Comparison of ENCODE assay signal across 23 cellular contexts in the genomic region with DNA sequence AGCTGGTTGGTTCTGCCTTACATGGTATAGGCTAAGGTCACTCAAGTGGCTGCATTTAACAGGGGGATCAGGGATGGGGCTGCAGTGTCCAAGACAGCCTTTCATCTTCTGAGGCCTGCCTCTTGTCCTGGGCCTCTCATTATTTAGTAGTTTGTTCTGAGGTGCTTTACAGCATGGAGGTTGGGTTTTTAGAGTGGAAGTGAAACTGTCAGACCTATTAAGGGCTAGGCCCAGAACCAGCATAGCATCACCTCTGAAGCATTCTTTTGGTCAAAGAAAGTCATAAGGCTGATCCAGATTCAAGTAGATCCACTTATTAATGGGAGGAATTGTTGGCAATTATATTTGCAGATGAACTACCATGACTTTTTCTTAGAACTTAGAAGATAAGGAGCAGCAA.
DNase-seq lines count a peak whose midpoint lies in the region; ATAC-seq lines count a peak whose summit lies in the region.
"Had no signal": no experiment of that assay in that cellular context is flagged by ENCODE, and none has a peak within 500 bp of the region (broad histone marks: within the 10 kb centered on the region; RNA-seq: fewer than 3 reads in every experiment).

No MANE protein-coding gene starts in this region.

- DNase-seq in EL, result no peak
- DNase-seq in Karpas-422, result no peak
- DNase-seq in NCI-H1930 (lab: John Stamatoyannopoulos, UW), result no peak
- no peak for DNase-seq in dedifferentiated amniotic fluid mesenchymal stem cell (ENCODE audit: extremely low spot score)
- DNase-seq: activated naive CD4-positive, alpha-beta T cell treated with anti-CD3 and anti-CD28 coated beads, Interleukin-2, amount 50 U/mL, for 16 hours; BE2C; GF-D8; MG63; mucosa of descending colon; NCI-H2081 treated with DMSO at 0.1 percent for 48 hours; NCI-H446; ovary; PC-9; right cardiac atrium; SHP77; spleen; stimulated activated CD4-positive, alpha-beta T cell treated with anti-CD3 and anti-CD28 coated beads, Interleukin-4, amount 100 ng/mL, for 1 hour had no signal

- no peaks in the 10 kb centered on the region for H3K36me3 ChIP-seq in Karpas-422 (ENCODE audit: insufficient read depth, low read length)
- H3K36me3 ChIP-seq: BE2C, MG63, ovary, spleen had no signal

- H4K20me1 ChIP-seq in Karpas-422 (ENCODE audit: insufficient read depth, low read depth, low read length), result no peaks in the 10 kb centered on the region

- ATAC-seq in GM18498 (IDR thresholded peaks at IDR 0.05; ENCODE audit: unreplicated experiment) (peak; percentile 80), GM21381 (IDR thresholded peaks at IDR 0.05; ENCODE audit: unreplicated experiment) (peak; percentile 62), HG02642 (IDR thresholded peaks at IDR 0.05; ENCODE audit: poor library complexity, unreplicated experiment) (peak; percentile 58), HG03432 (IDR thresholded peaks at IDR 0.05; ENCODE audit: unreplicated experiment) (peak; percentile 62)
- ATAC-seq: K562; mucosa of descending colon; right cardiac atrium; stimulated activated memory B cell treated with anti-CD40 and anti-IgM and Interleukin-4, amounts not matched to agents 10 μg/mL and 1 μg/mL and 100 μg/mL, for 72 hours had no signal

- H3K27me3 ChIP-seq in Karpas-422 (ENCODE audit: low read length), result no peaks in the 10 kb centered on the region
- H3K27me3 ChIP-seq: BE2C, MG63, ovary, spleen had no signal

- H3K9me2 ChIP-seq in Karpas-422 (replicated peaks; ENCODE audit: insufficient read depth, low read length), result no peaks in the 10 kb centered on the region

- H3K9me3 ChIP-seq in Karpas-422 (ENCODE audit: low read length), result no peaks in the 10 kb centered on the region
- H3K9me3 ChIP-seq: BE2C, MG63, mucosa of descending colon, ovary, spleen had no signal

- no peak overlapping the region for H3K9ac ChIP-seq in Karpas-422 (ENCODE audit: low read length)

- H2AFZ ChIP-seq in Karpas-422 (ENCODE audit: low read length), result no peak overlapping the region
- H2AFZ ChIP-seq: PC-9 had no signal

- no peaks in the 10 kb centered on the region for H3K79me2 ChIP-seq in Karpas-422 (ENCODE audit: low read length)

- no peak overlapping the region for H3K4me3 ChIP-seq in Karpas-422 (ENCODE audit: low read length)
- H3K4me3 ChIP-seq: K562, MG63, mucosa of descending colon, ovary, PC-9, spleen had no signal

- H3K27ac ChIP-seq in Karpas-422 (ENCODE audit: low read length), result no peak overlapping the region
- H3K27ac ChIP-seq: ovary, PC-9, spleen had no signal

- H3K4me2 ChIP-seq in Karpas-422 (ENCODE audit: low read depth, low read length, poor library complexity, severe bottlenecking), result no peak overlapping the region
- H3K4me2 ChIP-seq: PC-9 had no signal

- no peaks in the 10 kb centered on the region for H3K4me1 ChIP-seq in Karpas-422 (ENCODE audit: low read length)
- H3K4me1 ChIP-seq: BE2C, spleen had no signal
